Comparison of ENCODE assay signal across 16 cellular contexts in the genomic region with DNA sequence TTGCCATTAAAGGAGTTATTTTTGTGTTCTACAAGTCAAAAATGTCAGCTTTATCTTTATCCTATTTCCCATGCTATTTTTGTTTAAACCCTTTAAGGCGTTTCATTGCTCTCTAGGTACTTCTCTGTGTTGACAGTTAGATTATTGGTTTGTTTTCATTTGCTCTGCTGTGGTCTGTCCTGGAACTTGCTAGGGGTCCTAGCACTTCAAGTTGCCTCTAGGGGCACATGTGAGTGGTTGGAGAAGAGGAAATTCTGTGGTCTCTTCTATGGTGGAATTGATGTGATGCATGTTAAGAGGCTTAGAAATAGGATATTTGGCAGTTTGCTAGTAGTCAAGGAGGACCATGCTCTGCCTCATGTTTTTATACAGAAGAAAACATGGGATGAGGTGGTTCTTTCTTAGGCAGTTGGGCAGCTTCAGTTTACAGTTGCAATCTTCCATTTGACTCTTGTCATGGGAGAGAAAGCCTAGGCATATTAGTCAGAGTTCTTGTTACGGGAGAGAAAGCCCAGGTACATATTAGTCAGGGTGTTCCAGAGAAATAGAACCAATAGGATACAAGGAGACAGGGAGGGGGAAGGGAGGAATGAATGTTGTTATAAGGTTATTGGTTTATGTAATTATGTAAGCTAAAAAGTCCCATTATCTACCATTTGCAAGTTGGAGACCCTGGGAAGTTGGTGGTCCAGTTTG. TPM values are rescaled to one million over a fixed set of nuclear protein-coding genes. Genes with fewer than 3 reads are reported as not detected.
DNase-seq lines count a peak whose midpoint lies in the region; ATAC-seq and TF ChIP-seq lines count a peak whose summit lies in the region.
"Had no signal": no experiment of that assay in that cellular context is flagged by ENCODE, and none has a peak within 500 bp of the region (broad histone marks: within the 10 kb centered on the region; RNA-seq: fewer than 3 reads in every experiment).

No MANE protein-coding gene starts in this region.

- H3K9ac ChIP-seq in SK-N-SH (no peak overlapping the region), OCI-LY1 (ENCODE audit: low read length) (no peak overlapping the region)

- H3K36me3 ChIP-seq in SK-N-SH (replicated peaks in 1 of 2; ENCODE audit: control insufficient read depth in 1 of 2, insufficient read depth in 2 of 2, low read length in 1 of 2) (peaks cover 20 to 29% of the 10 kb centered on the region in 2 experiments), OCI-LY1 (ENCODE audit: insufficient read depth, low read length) (peaks cover 15% of the 10 kb centered on the region)
- H3K36me3 ChIP-seq: ovary had no signal

- no peak for TF ChIP-seq EP300 in SK-N-SH (IDR thresholded peaks at IDR 0.05; ENCODE audit: borderline replicate concordance in 1 of 2, low read depth in 1 of 2, low read length in 1 of 2)

- intact Hi-C loops in posterior cingulate gyrus (cut with DNase I): no loop called here

- ATAC-seq in SK-N-SH treated with all-trans-retinoic acid at 6 μM for 48 hours: no peak
- ATAC-seq in HG02610 (IDR thresholded peaks at IDR 0.05; ENCODE audit: unreplicated experiment): no peak
- ATAC-seq: Panc1 had no signal

- H3K4me3 ChIP-seq in SK-N-SH (ENCODE audit: low read depth in 2 of 2, low read length in 1 of 2): no peak overlapping the region
- H3K4me3 ChIP-seq in OCI-LY1 (ENCODE audit: low read depth, low read length, poor library complexity, severe bottlenecking): no peak overlapping the region
- no peak overlapping the region for H3K4me3 ChIP-seq in epithelial cell of esophagus (ENCODE audit: low read length)
- no peak overlapping the region for H3K4me3 ChIP-seq in retinal pigment epithelial cell (ENCODE audit: low read length)
- H3K4me3 ChIP-seq: A549, hepatocyte, ovary, tibial artery had no signal

- H3K4me1 ChIP-seq in SK-N-SH (ENCODE audit: control insufficient read depth in 1 of 2, insufficient read depth in 2 of 2, low read depth in 1 of 2, low read length in 1 of 2) (no peaks in the 10 kb centered on the region), OCI-LY1 (ENCODE audit: insufficient read depth, low read length, severe bottlenecking) (no peaks in the 10 kb centered on the region)
- H3K4me1 ChIP-seq: A549, Caco-2, tibial artery had no signal

- H3K9me3 ChIP-seq in SK-N-SH: no peaks in the 10 kb centered on the region
- H3K9me3 ChIP-seq in OCI-LY1 (ENCODE audit: low read length): no peaks in the 10 kb centered on the region
- H3K9me3 ChIP-seq: A549, Caco-2, ovary, tibial artery had no signal

- H3F3A ChIP-seq in SK-N-SH (replicated peaks; ENCODE audit: insufficient read depth) (no peaks in the 10 kb centered on the region), OCI-LY1 (ENCODE audit: insufficient read depth, low read length) (no peaks in the 10 kb centered on the region)

- no peak for DNase-seq in SK-N-SH
- peak; percentile 84 for DNase-seq in epithelial cell of esophagus (ENCODE audit: low read depth)
- no peak for DNase-seq in retinal pigment epithelial cell (ENCODE audit: low read depth)
- DNase-seq in posterior cingulate gyrus: no peak
- DNase-seq in T-helper 9 cell: no peak
- DNase-seq: Caco-2, Karpas-422, NCI-H2171 treated with DMSO at 0.1 percent for 48 hours, ovary, tibial artery had no signal

- H4K20me1 ChIP-seq in SK-N-SH (ENCODE audit: insufficient read depth): no peaks in the 10 kb centered on the region
- H4K20me1 ChIP-seq in OCI-LY1 (ENCODE audit: insufficient read depth, low read length): no peaks in the 10 kb centered on the region

- no peak for TF ChIP-seq RAD21 in SK-N-SH (IDR thresholded peaks at IDR 0.05; ENCODE audit: low read length)

- no peak overlapping the region for H3K27ac ChIP-seq in SK-N-SH (ENCODE audit: low read depth in 2 of 2, low read length in 1 of 2)
- H3K27ac ChIP-seq in OCI-LY1 (ENCODE audit: low read depth, low read length, poor library complexity, severe bottlenecking): no peak overlapping the region
- H3K27ac ChIP-seq: A549, hepatocyte, ovary, tibial artery had no signal

- no peak overlapping the region for H3K4me2 ChIP-seq in SK-N-SH
- no peak overlapping the region for H3K4me2 ChIP-seq in OCI-LY1 (ENCODE audit: low read length)
- H3K4me2 ChIP-seq: A549, hepatocyte had no signal

- CTCF ChIA-PET in SK-N-SH (lab: Yijun Ruan, JAX): interaction anchor here (0.8 to 1.6 kb wide), 3 partner anchors 9 to 114 kb away, joined by 3 to 8 read pairs (median 3); no protein-coding TSS in a partner anchor

- POLR2A ChIA-PET in SK-N-SH (lab: Yijun Ruan, JAX): no interaction called here

- H3K27me3 ChIP-seq in SK-N-SH (ENCODE audit: insufficient read depth): no peaks in the 10 kb centered on the region
- H3K27me3 ChIP-seq in OCI-LY1 (ENCODE audit: insufficient read depth, low read length): no peaks in the 10 kb centered on the region
- H3K27me3 ChIP-seq: hepatocyte, ovary, tibial artery had no signal

- H3K9me2 ChIP-seq in SK-N-SH: no peaks in the 10 kb centered on the region
- H3K9me2 ChIP-seq in OCI-LY1 (ENCODE audit: low read depth, low read length): no peaks in the 10 kb centered on the region

- 94% methylated on average over 2 of the region's 2 CpGs for WGBS in SK-N-SH (ENCODE audit: low lambda C conversion rate)

- H3K79me2 ChIP-seq in SK-N-SH (ENCODE audit: insufficient read depth): peaks cover 14% of the 10 kb centered on the region; the same call in 1 of the 2 replicates
- H3K79me2 ChIP-seq in OCI-LY1 (ENCODE audit: insufficient read depth, low read length): no peaks in the 10 kb centered on the region

- H2AFZ ChIP-seq in SK-N-SH (ENCODE audit: low read depth): no peak overlapping the region
- no peak overlapping the region for H2AFZ ChIP-seq in OCI-LY1 (ENCODE audit: low read length)
- H2AFZ ChIP-seq: hepatocyte had no signal

- TF ChIP-seq CTCF in SK-N-SH (IDR thresholded peaks at IDR 0.05): peak; percentile 19; the same call in 1 of the 2 replicates
- TF ChIP-seq CTCF in OCI-LY1 (IDR thresholded peaks at IDR 0.05; ENCODE audit: low read length): peak; percentile 44
- TF ChIP-seq CTCF in epithelial cell of esophagus (IDR thresholded peaks at IDR 0.05; ENCODE audit: insufficient read depth, low read depth, low read length, missing control alignments): peak; percentile 37
- TF ChIP-seq CTCF in retinal pigment epithelial cell (conservative IDR thresholded peaks at IDR 0.05; ENCODE audit: low read depth, low read length): peak; percentile 37

TF ChIP-seq in SK-N-SH, 30 proteins besides CTCF, POLR2A, EP300 and RAD21 (continues in another document):
- TF ChIP-seq GABPA (IDR thresholded peaks at IDR 0.05; ENCODE audit: low read depth): no peak
- TF ChIP-seq, protein P1, sequence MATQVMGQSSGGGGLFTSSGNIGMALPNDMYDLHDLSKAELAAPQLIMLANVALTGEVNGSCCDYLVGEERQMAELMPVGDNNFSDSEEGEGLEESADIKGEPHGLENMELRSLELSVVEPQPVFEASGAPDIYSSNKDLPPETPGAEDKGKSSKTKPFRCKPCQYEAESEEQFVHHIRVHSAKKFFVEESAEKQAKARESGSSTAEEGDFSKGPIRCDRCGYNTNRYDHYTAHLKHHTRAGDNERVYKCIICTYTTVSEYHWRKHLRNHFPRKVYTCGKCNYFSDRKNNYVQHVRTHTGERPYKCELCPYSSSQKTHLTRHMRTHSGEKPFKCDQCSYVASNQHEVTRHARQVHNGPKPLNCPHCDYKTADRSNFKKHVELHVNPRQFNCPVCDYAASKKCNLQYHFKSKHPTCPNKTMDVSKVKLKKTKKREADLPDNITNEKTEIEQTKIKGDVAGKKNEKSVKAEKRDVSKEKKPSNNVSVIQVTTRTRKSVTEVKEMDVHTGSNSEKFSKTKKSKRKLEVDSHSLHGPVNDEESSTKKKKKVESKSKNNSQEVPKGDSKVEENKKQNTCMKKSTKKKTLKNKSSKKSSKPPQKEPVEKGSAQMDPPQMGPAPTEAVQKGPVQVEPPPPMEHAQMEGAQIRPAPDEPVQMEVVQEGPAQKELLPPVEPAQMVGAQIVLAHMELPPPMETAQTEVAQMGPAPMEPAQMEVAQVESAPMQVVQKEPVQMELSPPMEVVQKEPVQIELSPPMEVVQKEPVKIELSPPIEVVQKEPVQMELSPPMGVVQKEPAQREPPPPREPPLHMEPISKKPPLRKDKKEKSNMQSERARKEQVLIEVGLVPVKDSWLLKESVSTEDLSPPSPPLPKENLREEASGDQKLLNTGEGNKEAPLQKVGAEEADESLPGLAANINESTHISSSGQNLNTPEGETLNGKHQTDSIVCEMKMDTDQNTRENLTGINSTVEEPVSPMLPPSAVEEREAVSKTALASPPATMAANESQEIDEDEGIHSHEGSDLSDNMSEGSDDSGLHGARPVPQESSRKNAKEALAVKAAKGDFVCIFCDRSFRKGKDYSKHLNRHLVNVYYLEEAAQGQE (IDR thresholded peaks at IDR 0.05; ENCODE audit: low read depth, low read length): no peak

TF ChIP-seq in SK-N-SH treated with all-trans-retinoic acid at 6 μM for 48 hours, 23 proteins besides CTCF, POLR2A, EP300 and RAD21 (continues in another document):
- no peak for TF ChIP-seq SNAI2 (CRISPR knock-in tag; IDR thresholded peaks at IDR 0.05)
- TF ChIP-seq ZNF8 (CRISPR knock-in tag; IDR thresholded peaks at IDR 0.05): no peak
- TF ChIP-seq OSR1 (CRISPR knock-in tag; IDR thresholded peaks at IDR 0.05): no peak

RNA-seq across cellular contexts. Expression of a gene that starts 14.4 kb away (rescaled TPM):
- 9.6 and 11.7 TPM in 2 replicates for polyA plus RNA-seq in SK-N-SH (2012; rRNA removed)
- 9.0 and 9.2 TPM in 2 replicates for polyA plus RNA-seq in SK-N-SH (2012; cell fraction: cytosol; rRNA removed)
- 14.5 and 18.5 TPM in 2 replicates for polyA plus RNA-seq in SK-N-SH (2012; cell fraction: nucleus; rRNA removed)

RNA-seq across cellular contexts. Expression of a gene that starts 14.7 kb away (rescaled TPM):
- polyA plus RNA-seq in SK-N-SH (2012; rRNA removed): 14.8 and 17.0 TPM in 2 replicates
- polyA plus RNA-seq in SK-N-SH (2012; cell fraction: cytosol; rRNA removed): 16.7 and 16.9 TPM in 2 replicates
- 3.1 and 3.9 TPM in 2 replicates for polyA plus RNA-seq in SK-N-SH (2012; cell fraction: nucleus; rRNA removed)
